7 cellular contexts compared by ENCODE assay signal in the genomic region with DNA sequence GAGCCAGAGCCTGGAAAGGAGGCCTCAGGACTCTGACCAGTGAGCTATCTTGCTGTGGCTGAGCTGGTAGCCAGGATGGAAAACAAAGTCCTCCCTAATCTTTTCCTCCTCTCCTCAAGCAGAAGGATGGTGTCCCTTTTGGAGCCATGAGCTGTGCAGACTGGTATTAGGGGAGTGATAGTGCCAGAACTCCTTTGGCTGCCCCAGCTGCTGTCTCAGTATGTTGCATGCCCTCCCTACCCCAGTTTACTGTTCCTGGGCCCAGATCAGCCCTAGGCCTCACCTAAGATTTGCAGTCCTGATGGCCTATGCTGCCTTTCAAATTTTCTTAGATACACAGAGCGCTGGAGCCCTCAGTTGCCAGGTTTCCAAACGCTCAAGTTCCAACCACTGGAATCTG.
"Had no signal": no experiment of that assay in that cellular context is flagged by ENCODE, and none has a peak within 500 bp of the region (broad histone marks: within the 10 kb centered on the region; RNA-seq: fewer than 3 reads in every experiment).

No MANE protein-coding gene starts in this region.

- H3K4me3 ChIP-seq: GM23338 had no signal

- H3K4me1 Mint-ChIP-seq: GM23338, H9 had no signal

- FAIRE-seq: H1, H54, HTR-8/SVneo had no signal

- H3K27ac Mint-ChIP-seq: GM23338, H9 had no signal

- ATAC-seq: GM23338 had no signal

- DNase-seq: H9, HCEC 1CT, IMR-90 had no signal

- H3K4me3 Mint-ChIP-seq: GM23338, H9 had no signal

- H3K4me2 ChIP-seq: GM23338 had no signal

- H2AFZ ChIP-seq: GM23338 had no signal
